ENCODE assay signal across 26 cellular contexts in genomic region chr12:89464974-89465592, GRCh38. TPM values are rescaled to one million over a fixed set of nuclear protein-coding genes. Genes with fewer than 3 reads are reported as not detected.
DNase-seq lines count a peak whose midpoint lies in the region; ATAC-seq and TF ChIP-seq lines count a peak whose summit lies in the region.
"Had no signal": no experiment of that assay in that cellular context is flagged by ENCODE, and none has a peak within 500 bp of the region (broad histone marks: within the 10 kb centered on the region; RNA-seq: fewer than 3 reads in every experiment).

No MANE protein-coding gene starts in this region.

- H3K9me3 ChIP-seq in PC-3 (ENCODE audit: low read length) (no peaks in the 10 kb centered on the region), fibroblast of lung (ENCODE audit: control insufficient read depth, insufficient read depth, low read depth, low read length) (no peaks in the 10 kb centered on the region)
- H3K9me3 ChIP-seq: heart right ventricle, vagina had no signal

- ATAC-seq in natural killer cell treated with Interleukin-12 subunit alpha and Interleukin-12 subunit beta and Interleukin-15 and Interleukin-18, amount 100 ng/mL, for 72 hours, result no peak
- ATAC-seq in natural killer cell (no peak), PC-3 (no peak)
- ATAC-seq: activated T-cell treated with anti-CD3 and anti-CD28 coated beads, Interleukin-2, amount 50 U/mL, for 72 hours; heart right ventricle; Panc1; stimulated activated effector memory CD8-positive, alpha-beta T cell treated with anti-CD3 and anti-CD28 coated beads, Interleukin-12 subunit alpha, Interleukin-12 subunit beta, amount 100 ng/mL, for 72 hours had no signal

- CTCF ChIA-PET in PC-3 (lab: Charles Lee), result no interaction called here

- no peak for DNase-seq in natural killer cell treated with Interleukin-12 subunit alpha and Interleukin-12 subunit beta and Interleukin-15 and Interleukin-18, amount 100 ng/mL, for 72 hours (ENCODE audit: low spot score)
- no peak for DNase-seq in natural killer cell
- DNase-seq in PC-3, result peak; percentile 53
- peak; percentile 61 to 72 for DNase-seq in fibroblast of lung (ENCODE audit: low read depth in 2 of 2)
- no peak for DNase-seq in HPDE6-E6E7 (ENCODE audit: extremely low spot score)
- DNase-seq in mesenteric fat pad (ENCODE audit: low spot score), result no peak
- no peak for DNase-seq in D341Med (ENCODE audit: low spot score)
- DNase-seq in COR-L47 (lab: John Stamatoyannopoulos, UW), result no peak
- DNase-seq: activated naive CD4-positive, alpha-beta T cell treated with anti-CD3 and anti-CD28 coated beads, Interleukin-2, amount 10 ng/mL, durations not matched to agents 7 days and 5 days; activated T-cell treated with anti-CD3 and anti-CD28 coated beads, Interleukin-2, amount 50 U/mL, for 72 hours; H9; heart right ventricle; midbrain; MM.1S; NCI-H1436; NCI-H2107; NCI-H510A treated with DMSO at 0.1 percent for 48 hours; SIG-M5; stimulated activated CD4-positive, alpha-beta T cell treated with anti-CD3 and anti-CD28 coated beads, Interleukin-2, amount 100 ng/mL, for 48 hours; T-helper 1 cell had no signal

- no peaks in the 10 kb centered on the region for H3F3A ChIP-seq in PC-3 (ENCODE audit: low read length, unreplicated experiment)

- no TSS peak for BruUV-seq in PC-3 (replicated peaks; lab: Mats Ljungman, UMichigan)

- H3K27ac ChIP-seq in PC-3 (ENCODE audit: low read length), result no peak overlapping the region
- H3K27ac ChIP-seq in fibroblast of lung (ENCODE audit: insufficient read depth, low read length), result no peak overlapping the region
- H3K27ac ChIP-seq: epithelial cell of prostate, heart right ventricle, vagina had no signal

- peak overlapping the region; percentile 80 to 82 for H3K27ac Mint-ChIP-seq in natural killer cell treated with Interleukin-12 subunit alpha and Interleukin-12 subunit beta and Interleukin-15 and Interleukin-18, amount 100 ng/mL, for 72 hours
- peak overlapping the region in 1 of 2 donors; percentile 92 for H3K27ac Mint-ChIP-seq in natural killer cell
- H3K27ac Mint-ChIP-seq: activated naive CD4-positive, alpha-beta T cell treated with anti-CD3 and anti-CD28 coated beads, Interleukin-2, amount 10 ng/mL, durations not matched to agents 7 days and 5 days; H9; nephron; stimulated activated effector memory CD8-positive, alpha-beta T cell treated with anti-CD3 and anti-CD28 coated beads, Interleukin-12 subunit alpha, Interleukin-12 subunit beta, amount 100 ng/mL, for 72 hours had no signal

- H3K4me2 ChIP-seq in PC-3 (ENCODE audit: low read length) (no peak overlapping the region), fibroblast of lung (ENCODE audit: extremely low read depth, insufficient read depth, low read length) (no peak overlapping the region)

- H2AFZ ChIP-seq in PC-3 (ENCODE audit: low read length), result no peak overlapping the region
- no peak overlapping the region for H2AFZ ChIP-seq in fibroblast of lung (ENCODE audit: low read length)

- intact Hi-C loops in natural killer cell (cut with micrococcal nuclease) (no loop called here), PC-3 (cut with micrococcal nuclease) (loop anchor here (10.0 kb wide), 3 partner anchors 200 to 1350 kb away; no protein-coding TSS in a partner anchor)

- H3K79me2 ChIP-seq in PC-3 (ENCODE audit: low read length), result no peaks in the 10 kb centered on the region
- no peaks in the 10 kb centered on the region for H3K79me2 ChIP-seq in fibroblast of lung (ENCODE audit: control insufficient read depth, insufficient read depth, low read length)

- H3K36me3 ChIP-seq in PC-3 (ENCODE audit: low read depth, low read length) (peaks cover 3% of the 10 kb centered on the region; the same call in 1 of the 2 replicates), fibroblast of lung (ENCODE audit: control insufficient read depth, insufficient read depth, low read length) (no peaks in the 10 kb centered on the region)
- H3K36me3 ChIP-seq: vagina had no signal

- H3K27me3 Mint-ChIP-seq in natural killer cell treated with Interleukin-12 subunit alpha and Interleukin-12 subunit beta and Interleukin-15 and Interleukin-18, amount 100 ng/mL, for 72 hours, result no peaks in the 10 kb centered on the region
- H3K27me3 Mint-ChIP-seq in natural killer cell (ENCODE audit: low read depth in 2 of 2), result no peaks in the 10 kb centered on the region
- H3K27me3 Mint-ChIP-seq: activated naive CD4-positive, alpha-beta T cell treated with anti-CD3 and anti-CD28 coated beads, Interleukin-2, amount 10 ng/mL, durations not matched to agents 7 days and 5 days had no signal

- H3K9me3 Mint-ChIP-seq in natural killer cell treated with Interleukin-12 subunit alpha and Interleukin-12 subunit beta and Interleukin-15 and Interleukin-18, amount 100 ng/mL, for 72 hours, result no peaks in the 10 kb centered on the region
- H3K9me3 Mint-ChIP-seq in natural killer cell, result no peaks in the 10 kb centered on the region
- H3K9me3 Mint-ChIP-seq: activated naive CD4-positive, alpha-beta T cell treated with anti-CD3 and anti-CD28 coated beads, Interleukin-2, amount 10 ng/mL, durations not matched to agents 7 days and 5 days; activated T-cell treated with anti-CD3 and anti-CD28 coated beads, Interleukin-2, amount 50 U/mL, for 72 hours; CD14-positive monocyte; H9; nephron; stimulated activated effector memory CD8-positive, alpha-beta T cell treated with anti-CD3 and anti-CD28 coated beads, Interleukin-12 subunit alpha, Interleukin-12 subunit beta, amount 100 ng/mL, for 72 hours had no signal

- POLR2A ChIA-PET in PC-3 (lab: Charles Lee; ENCODE audit: unreplicated experiment), result no interaction called here

- peaks cover 40 to 63% of the 10 kb centered on the region in 2 donors for H3K4me1 Mint-ChIP-seq in natural killer cell treated with Interleukin-12 subunit alpha and Interleukin-12 subunit beta and Interleukin-15 and Interleukin-18, amount 100 ng/mL, for 72 hours (ENCODE audit: low read depth in 2 of 2)
- peaks cover 54 to 58% of the 10 kb centered on the region in 2 donors for H3K4me1 Mint-ChIP-seq in natural killer cell

- no peaks in the 10 kb centered on the region for H3K27me3 ChIP-seq in PC-3 (ENCODE audit: low read length)
- no peaks in the 10 kb centered on the region for H3K27me3 ChIP-seq in fibroblast of lung (ENCODE audit: control insufficient read depth, insufficient read depth, low read length)
- H3K27me3 ChIP-seq: heart right ventricle, vagina had no signal

- H3K4me3 Mint-ChIP-seq in natural killer cell treated with Interleukin-12 subunit alpha and Interleukin-12 subunit beta and Interleukin-15 and Interleukin-18, amount 100 ng/mL, for 72 hours, result no peak overlapping the region
- H3K4me3 Mint-ChIP-seq in natural killer cell, result no peak overlapping the region
- H3K4me3 Mint-ChIP-seq: activated naive CD4-positive, alpha-beta T cell treated with anti-CD3 and anti-CD28 coated beads, Interleukin-2, amount 10 ng/mL, durations not matched to agents 7 days and 5 days; activated T-cell treated with anti-CD3 and anti-CD28 coated beads, Interleukin-2, amount 50 U/mL, for 72 hours; CD14-positive monocyte; H9; nephron; stimulated activated effector memory CD8-positive, alpha-beta T cell treated with anti-CD3 and anti-CD28 coated beads, Interleukin-12 subunit alpha, Interleukin-12 subunit beta, amount 100 ng/mL, for 72 hours had no signal

- H4K20me1 ChIP-seq in PC-3 (ENCODE audit: low read length) (no peaks in the 10 kb centered on the region), fibroblast of lung (ENCODE audit: control insufficient read depth, extremely low read depth, insufficient read depth, low read length) (no peaks in the 10 kb centered on the region)

- H3K9ac ChIP-seq in PC-3 (ENCODE audit: low read length) (no peak overlapping the region), fibroblast of lung (ENCODE audit: insufficient read depth, low read length) (no peak overlapping the region)

- no peaks in the 10 kb centered on the region for H3K9me2 ChIP-seq in PC-3 (replicated peaks; ENCODE audit: low read length)

- no peaks in the 10 kb centered on the region for H3K36me3 Mint-ChIP-seq in natural killer cell treated with Interleukin-12 subunit alpha and Interleukin-12 subunit beta and Interleukin-15 and Interleukin-18, amount 100 ng/mL, for 72 hours
- H3K36me3 Mint-ChIP-seq in natural killer cell, result no peaks in the 10 kb centered on the region

- H3K4me3 ChIP-seq in PC-3 (ENCODE audit: low read length) (no peak overlapping the region), fibroblast of lung (replicated peaks in 1 of 4; ENCODE audit: control extremely low read depth in 1 of 4, insufficient read depth in 1 of 4, low read depth in 3 of 4, low read length in 4 of 4) (no peak overlapping the region)
- H3K4me3 ChIP-seq: heart right ventricle, vagina had no signal

- peaks cover 37% of the 10 kb centered on the region for H3K4me1 ChIP-seq in PC-3 (ENCODE audit: insufficient read depth, low read length)
- no peaks in the 10 kb centered on the region for H3K4me1 ChIP-seq in fibroblast of lung (ENCODE audit: control insufficient read depth, extremely low read depth, insufficient read depth, low read length)
- H3K4me1 ChIP-seq: vagina had no signal

- TF ChIP-seq CTCF in natural killer cell (IDR thresholded peaks at IDR 0.05) (no peak), PC-3 (conservative IDR thresholded peaks at IDR 0.05; ENCODE audit: low read depth, low read length) (no peak), fibroblast of lung (conservative IDR thresholded peaks at IDR 0.05 in 1 of 2, IDR thresholded peaks at IDR 0.05 in 1 of 2; ENCODE audit: low read depth in 1 of 2, low read length in 2 of 2) (no peak)

RNA-seq across cellular contexts. Expression of gene GALNT4, which starts 59.5 kb away (rescaled TPM):
- 10 to 100 TPM; 34.9 TPM for total RNA-seq in natural killer cell treated with Interleukin-12 subunit alpha and Interleukin-12 subunit beta and Interleukin-15 and Interleukin-18, amount 100 ng/mL, for 72 hours
- 10 to 100 TPM; 14.3 to 19.9 (median 18.7) TPM for total RNA-seq in natural killer cell
- 6.8 and 8.1 TPM in 2 replicates for total RNA-seq in PC-3 (2014; rRNA removed)
- total RNA-seq in fibroblast of lung, result 10.8 and 16.0 TPM in 2 replicates
- polyA plus RNA-seq in fibroblast of lung, result 7.0 and 9.1 TPM in 2 replicates
- polyA plus RNA-seq in fibroblast of lung (2012), result 5.1 and 6.9 TPM in 2 replicates
- polyA minus RNA-seq in fibroblast of lung (ENCODE audit: low replicate concordance), result 1.3 TPM in 2 replicates
- 6.7 TPM for total RNA-seq in mesenteric fat pad

Comparison
In these comparisons a context has a peak if more than half of its experiments do, and no peak if none do; other contexts are left out.
1. DNase-seq: peak in PC-3 (single experiment) and fibroblast of lung (2 of 2); none in natural killer cell treated with Interleukin-12 subunit alpha and Interleukin-12 subunit beta and Interleukin-15 and Interleukin-18, amount 100 ng/mL, for 72 hours (single experiment), natural killer cell (single experiment), HPDE6-E6E7 (single experiment), mesenteric fat pad (single experiment), D341Med (single experiment) and COR-L47 (single experiment).